22 cellular contexts compared by ENCODE assay signal in the genomic region with DNA sequence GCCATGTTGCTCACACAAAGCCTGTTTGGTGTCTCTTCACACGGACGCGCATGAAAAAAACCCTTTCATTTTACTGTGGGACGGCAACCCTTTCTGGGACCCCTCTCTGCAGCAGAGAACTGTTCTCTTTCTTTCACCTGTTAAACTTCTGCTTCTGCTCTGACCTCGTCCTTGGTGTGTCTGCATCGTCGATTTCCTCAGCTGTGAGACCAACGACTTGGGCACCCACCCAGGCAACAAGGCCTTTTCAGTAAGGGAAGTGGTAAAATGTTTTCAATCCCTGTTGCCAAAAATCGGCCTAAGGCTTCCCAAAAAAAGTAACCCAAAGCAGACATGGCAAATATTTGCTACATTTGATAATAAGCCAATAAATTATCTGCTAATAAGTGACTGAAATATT.
DNase-seq lines count a peak whose midpoint lies in the region; ATAC-seq and TF ChIP-seq lines count a peak whose summit lies in the region.
"Had no signal": no experiment of that assay in that cellular context is flagged by ENCODE, and none has a peak within 500 bp of the region (broad histone marks: within the 10 kb centered on the region; RNA-seq: fewer than 3 reads in every experiment).

No MANE protein-coding gene starts in this region.

- 0 out of 2 replicates have a peak overlapping the region, but pooled peaks have one; percentile 31 for H3K9ac ChIP-seq in GM23248
- H3K9ac ChIP-seq in skeletal muscle satellite cell (ENCODE audit: low read depth, low read length) = peak overlapping the region; percentile 89

- H3K9me3 Mint-ChIP-seq in stimulated activated effector memory CD8-positive, alpha-beta T cell treated with anti-CD3 and anti-CD28 coated beads, Interleukin-12 subunit alpha, Interleukin-12 subunit beta, amount 100 ng/mL, for 72 hours = peaks cover 13% of the 10 kb centered on the region
- H3K9me3 Mint-ChIP-seq: mesothelial cell of epicardium; natural killer cell treated with Interleukin-12 subunit alpha and Interleukin-12 subunit beta and Interleukin-15 and Interleukin-18, amount 100 ng/mL, for 72 hours had no signal

- H3K9me3 ChIP-seq in GM23248 (ENCODE audit: low read depth) = no peaks in the 10 kb centered on the region
- no peaks in the 10 kb centered on the region for H3K9me3 ChIP-seq in Panc1 (ENCODE audit: control insufficient read depth, insufficient read depth, low read depth, low read length)
- no peaks in the 10 kb centered on the region for H3K9me3 ChIP-seq in esophagus (ENCODE audit: control insufficient read depth in 2 of 2, insufficient read depth in 1 of 2, low read depth in 1 of 2, low read length in 1 of 2)
- H3K9me3 ChIP-seq in skeletal muscle satellite cell (replicated peaks; ENCODE audit: low read length) = no peaks in the 10 kb centered on the region
- no peaks in the 10 kb centered on the region for H3K9me3 ChIP-seq in left lung

- H3K4me2 ChIP-seq in GM23248 (ENCODE audit: unreplicated experiment) (no peak overlapping the region), skeletal muscle satellite cell (ENCODE audit: low read length) (peak overlapping the region; percentile 70)

- BruUV-seq in Panc1 (replicated peaks; lab: Mats Ljungman, UMichigan) = no TSS peak

- peak overlapping the region; percentile 68; the same call in 1 of the 2 replicates for H3K4me3 ChIP-seq in GM23248
- H3K4me3 ChIP-seq in Panc1 (ENCODE audit: low read depth in 2 of 2, low read length in 2 of 2) = peak overlapping the region; percentile 23 to 54
- H3K4me3 ChIP-seq in esophagus (ENCODE audit: low read depth in 1 of 2, low read length in 2 of 2) = no peak overlapping the region
- no peak overlapping the region for H3K4me3 ChIP-seq in skeletal muscle satellite cell (ENCODE audit: low read length)
- H3K4me3 ChIP-seq in left lung = no peak overlapping the region
- H3K4me3 ChIP-seq: dorsolateral prefrontal cortex had no signal

- H3K4me3 Mint-ChIP-seq in stimulated activated effector memory CD8-positive, alpha-beta T cell treated with anti-CD3 and anti-CD28 coated beads, Interleukin-12 subunit alpha, Interleukin-12 subunit beta, amount 100 ng/mL, for 72 hours = no peak overlapping the region
- H3K4me3 Mint-ChIP-seq: mesothelial cell of epicardium; natural killer cell treated with Interleukin-12 subunit alpha and Interleukin-12 subunit beta and Interleukin-15 and Interleukin-18, amount 100 ng/mL, for 72 hours had no signal

- intact Hi-C loops in Panc1 (cut with micrococcal nuclease; ENCODE audit: unreplicated experiment) = loop anchor here (5.0 to 10.0 kb wide), 4 partner anchors 124 to 844 kb away; no protein-coding TSS in a partner anchor
- intact Hi-C loops in left lung (cut with DNase I) = no loop called here

- DNase-seq in GM23248 = no peak
- no peak for DNase-seq in Panc1 (ENCODE audit: low read depth, low spot score)
- DNase-seq in left lung = no peak
- no peak for DNase-seq in stimulated activated effector memory CD8-positive, alpha-beta T cell treated with anti-CD3 and anti-CD28 coated beads, Interleukin-12 subunit alpha, Interleukin-12 subunit beta, amount 100 ng/mL, for 72 hours (ENCODE audit: low spot score in 2 of 2)
- no peak for DNase-seq in T1000 (lab: John Stamatoyannopoulos, UW)
- DNase-seq: activated CD4-positive, alpha-beta T cell treated with anti-CD3 and anti-CD28 coated beads, Interleukin-2, amount 50 U/mL, for 4 hours; activated naive CD4-positive, alpha-beta T cell treated with Interleukin-2 at 50 U/mL for 16 hours; activated T-cell treated with anti-CD3 and anti-CD28 coated beads for 4 hours; amniotic stem cell; dorsolateral prefrontal cortex; KG1; left cardiac atrium; NCI-H187 treated with DMSO at 0.1 percent for 48 hours; NCI-H2227 treated with DMSO at 0.1 percent for 48 hours; NCI-H748 treated with DMSO at 0.1 percent for 48 hours; stimulated activated naive CD4-positive, alpha-beta T cell treated with Interleukin-2 at 50 U/mL for 16 hours; WERI-Rb-1 had no signal

- H3K4me1 ChIP-seq in GM23248 (ENCODE audit: insufficient read depth) (peaks cover 42% of the 10 kb centered on the region), Panc1 (ENCODE audit: control insufficient read depth, insufficient read depth, low read length) (peaks cover 15% of the 10 kb centered on the region; the same call in 1 of the 2 replicates), esophagus (ENCODE audit: control insufficient read depth in 2 of 2, insufficient read depth in 2 of 2, low read length in 1 of 2) (no peaks in the 10 kb centered on the region), skeletal muscle satellite cell (ENCODE audit: control insufficient read depth, insufficient read depth, low read length) (peaks cover 48% of the 10 kb centered on the region), left lung (peaks cover 0 to 2% of the 10 kb centered on the region in 2 donors)

- no peak for ATAC-seq in Panc1
- no peak for ATAC-seq in left lung
- ATAC-seq in stimulated activated effector memory CD8-positive, alpha-beta T cell treated with anti-CD3 and anti-CD28 coated beads, Interleukin-12 subunit alpha, Interleukin-12 subunit beta, amount 100 ng/mL, for 72 hours = no peak
- ATAC-seq: left cardiac atrium; natural killer cell treated with Interleukin-12 subunit alpha and Interleukin-12 subunit beta and Interleukin-15 and Interleukin-18, amount 100 ng/mL, for 72 hours had no signal

- H3K27me3 ChIP-seq in GM23248 (replicated peaks; ENCODE audit: insufficient read depth) = no peaks in the 10 kb centered on the region
- no peaks in the 10 kb centered on the region for H3K27me3 ChIP-seq in Panc1 (ENCODE audit: control insufficient read depth, insufficient read depth, low read length)
- H3K27me3 ChIP-seq in esophagus (ENCODE audit: control insufficient read depth in 1 of 2, insufficient read depth in 2 of 2, low read length in 2 of 2) = no peaks in the 10 kb centered on the region
- H3K27me3 ChIP-seq in skeletal muscle satellite cell (ENCODE audit: control insufficient read depth, insufficient read depth, low read length) = no peaks in the 10 kb centered on the region
- H3K27me3 ChIP-seq in left lung = no peaks in the 10 kb centered on the region

- no peaks in the 10 kb centered on the region for H3K36me3 Mint-ChIP-seq in stimulated activated effector memory CD8-positive, alpha-beta T cell treated with anti-CD3 and anti-CD28 coated beads, Interleukin-12 subunit alpha, Interleukin-12 subunit beta, amount 100 ng/mL, for 72 hours
- H3K36me3 Mint-ChIP-seq: mesothelial cell of epicardium; natural killer cell treated with Interleukin-12 subunit alpha and Interleukin-12 subunit beta and Interleukin-15 and Interleukin-18, amount 100 ng/mL, for 72 hours had no signal

- peaks cover 43% of the 10 kb centered on the region for H3F3A ChIP-seq in GM23248 (ENCODE audit: insufficient read depth)

- 45% methylated on average over 9 of the region's 9 CpGs for WGBS in GM23248 (ENCODE audit: low coverage in 1 of 2, low lambda C conversion rate in 2 of 2, missing lambda C conversion rate in 2 of 2), 2 experiments
- WGBS in esophagus, 2 donors = 63 to 72% methylated on average over 9 of the region's 9 CpGs

- CTCF ChIA-PET in Panc1 (lab: Charles Lee) = no interaction called here

- H3K9me2 ChIP-seq in GM23248 (ENCODE audit: insufficient read depth) = no peaks in the 10 kb centered on the region

- no peak overlapping the region for H3K27ac Mint-ChIP-seq in stimulated activated effector memory CD8-positive, alpha-beta T cell treated with anti-CD3 and anti-CD28 coated beads, Interleukin-12 subunit alpha, Interleukin-12 subunit beta, amount 100 ng/mL, for 72 hours
- H3K27ac Mint-ChIP-seq: mesothelial cell of epicardium; natural killer cell treated with Interleukin-12 subunit alpha and Interleukin-12 subunit beta and Interleukin-15 and Interleukin-18, amount 100 ng/mL, for 72 hours; progenitor cell of endocrine pancreas had no signal

- H3K27ac ChIP-seq in GM23248 (peak overlapping the region; percentile 52), Panc1 (ENCODE audit: low read length) (peak overlapping the region; percentile 92), esophagus (ENCODE audit: low read depth in 2 of 2, low read length in 1 of 2) (peak overlapping the region; percentile 28 to 87), left lung (no peak overlapping the region)
- H3K27ac ChIP-seq: dorsolateral prefrontal cortex, WERI-Rb-1 had no signal

- in situ Hi-C loops in GM23248 (cut with MboI) = no loop called here
- in situ Hi-C loops in Panc1 (cut with HindIII; ENCODE audit: low pct_unique_long_range_greater_than_20kb, low sequenced_read_pairs) = no loop called here

- H2AFZ ChIP-seq in GM23248 = peak overlapping the region; percentile 60

- TF ChIP-seq CTCF in Panc1 (IDR thresholded peaks at IDR 0.05) = no peak
- no peak for TF ChIP-seq CTCF in left lung (IDR thresholded peaks at IDR 0.05)

- no peaks in the 10 kb centered on the region for H3K79me2 ChIP-seq in GM23248 (ENCODE audit: insufficient read depth)

- H3K4me1 Mint-ChIP-seq in stimulated activated effector memory CD8-positive, alpha-beta T cell treated with anti-CD3 and anti-CD28 coated beads, Interleukin-12 subunit alpha, Interleukin-12 subunit beta, amount 100 ng/mL, for 72 hours = no peaks in the 10 kb centered on the region

- no peaks in the 10 kb centered on the region for H3K36me3 ChIP-seq in GM23248 (ENCODE audit: low read depth)
- no peaks in the 10 kb centered on the region; the same call in 1 of the 2 replicates for H3K36me3 ChIP-seq in Panc1 (ENCODE audit: control insufficient read depth, insufficient read depth, low read length)
- no peaks in the 10 kb centered on the region for H3K36me3 ChIP-seq in esophagus (ENCODE audit: control insufficient read depth in 2 of 2, insufficient read depth in 2 of 2, low read length in 1 of 2)
- peaks cover 4% of the 10 kb centered on the region for H3K36me3 ChIP-seq in skeletal muscle satellite cell (ENCODE audit: insufficient read depth, low read length)
- H3K36me3 ChIP-seq in left lung = no peaks in the 10 kb centered on the region
- H3K36me3 ChIP-seq: WERI-Rb-1 had no signal

- POLR2A ChIA-PET in Panc1 (lab: Charles Lee) = no interaction called here

- no peaks in the 10 kb centered on the region for H4K20me1 ChIP-seq in GM23248 (ENCODE audit: insufficient read depth)

Comparison
In these comparisons a context has a peak if more than half of its experiments do, and no peak if none do; other contexts are left out.
1. H3K27ac ChIP-seq: peak in GM23248 (single experiment), Panc1 (single experiment) and esophagus (2 of 2); none in left lung (0 of 2).
2. H3K4me3 ChIP-seq: peak in GM23248 (single experiment) and Panc1 (2 of 2); none in esophagus (0 of 2), skeletal muscle satellite cell (single experiment) and left lung (0 of 2).